24 cellular contexts compared by ENCODE assay signal in genomic region chr11:29161216-29161615, GRCh38.
DNase-seq lines count a peak whose midpoint lies in the region; FAIRE-seq and TF ChIP-seq lines count a peak whose summit lies in the region.
"Had no signal": no experiment of that assay in that cellular context is flagged by ENCODE, and none has a peak within 500 bp of the region (broad histone marks: within the 10 kb centered on the region; RNA-seq: fewer than 3 reads in every experiment).

No MANE protein-coding gene starts in this region.

- H3K4me3 Mint-ChIP-seq in type B pancreatic cell = no peak overlapping the region
- H3K4me3 Mint-ChIP-seq: activated CD4-positive, alpha-beta memory T cell treated with anti-CD3 and anti-CD28 coated beads for 36 hours; memory B cell; nephron; T-helper 1 cell treated with Interleukin-12 subunit alpha and Interleukin-12 subunit beta and Interleukin-4 antibody, amounts not matched to agents 30 μg/mL and 1 μg/mL, for 36 hours; WTC11 had no signal

- H3K27ac ChIP-seq in RWPE1 = no peak overlapping the region
- H3K27ac ChIP-seq: heart left ventricle, spleen had no signal

- no peak for TF ChIP-seq POLR2A in H54 (IDR thresholded peaks at IDR 0.05; ENCODE audit: low read depth, low read length)

- peaks cover 4% of the 10 kb centered on the region for H3K27me3 Mint-ChIP-seq in type B pancreatic cell
- H3K27me3 Mint-ChIP-seq: activated CD4-positive, alpha-beta memory T cell treated with anti-CD3 and anti-CD28 coated beads for 36 hours; memory B cell had no signal

- intact Hi-C loops in cardiac septum (cut with DNase I) = no loop called here

- TF ChIP-seq CTCF in RWPE1 (conservative IDR thresholded peaks at IDR 0.05; ENCODE audit: low read depth) (no peak), epithelial cell of esophagus (IDR thresholded peaks at IDR 0.05; ENCODE audit: insufficient read depth, low read depth, low read length, missing control alignments) (no peak), retinal pigment epithelial cell (conservative IDR thresholded peaks at IDR 0.05; ENCODE audit: low read depth, low read length) (no peak), type B pancreatic cell (conservative IDR thresholded peaks at IDR 0.05) (no peak)

- H3K27ac Mint-ChIP-seq in type B pancreatic cell = no peak overlapping the region
- H3K27ac Mint-ChIP-seq: activated CD4-positive, alpha-beta memory T cell treated with anti-CD3 and anti-CD28 coated beads for 36 hours; activated naive CD4-positive, alpha-beta T cell treated with anti-CD3 and anti-CD28 coated beads, Interleukin-2, amount 50 U/mL, for 72 hours; memory B cell; nephron; progenitor cell of endocrine pancreas; T-helper 1 cell treated with Interleukin-12 subunit alpha and Interleukin-12 subunit beta and Interleukin-4 antibody, amounts not matched to agents 30 μg/mL and 1 μg/mL, for 36 hours; WTC11 had no signal

- H3K9me3 Mint-ChIP-seq in type B pancreatic cell = no peaks in the 10 kb centered on the region
- H3K9me3 Mint-ChIP-seq: nephron; T-helper 1 cell treated with Interleukin-12 subunit alpha and Interleukin-12 subunit beta and Interleukin-4 antibody, amounts not matched to agents 30 μg/mL and 1 μg/mL, for 36 hours; WTC11 had no signal

- POLR2A ChIA-PET in RWPE1 (lab: Yijun Ruan, JAX; ENCODE audit: low non-redundant PET) = no interaction called here

- CTCF ChIA-PET in RWPE1 (lab: Yijun Ruan, JAX) = no interaction called here

- DNase-seq in H54 (ENCODE audit: insufficient read length, low spot score) (no peak), RWPE1 (ENCODE audit: low spot score) (peak; percentile 11), epithelial cell of esophagus (ENCODE audit: low read depth) (peak; percentile 71), retinal pigment epithelial cell (ENCODE audit: low read depth) (peak; percentile 59), amniotic stem cell (lab: John Stamatoyannopoulos, UW) (no peak), cardiac septum (ENCODE audit: low spot score) (no peak), type B pancreatic cell (ENCODE audit: extremely low spot score, unreplicated experiment) (no peak)
- DNase-seq: activated CD4-positive, alpha-beta memory T cell treated with anti-CD3 and anti-CD28 coated beads for 36 hours; activated T-cell treated with anti-CD3 and anti-CD28 coated beads, Interleukin-2, amount 50 U/mL, for 1 hour; BE2C; DMS153; heart left ventricle; NCI-H1694; NCI-H345; spleen; stimulated activated CD8-positive, alpha-beta memory T cell treated with anti-CD3 and anti-CD28 coated beads, Interleukin-4, amount 100 ng/mL, for 48 hours; substantia nigra had no signal

- no peak overlapping the region for H3K4me3 ChIP-seq in epithelial cell of esophagus (ENCODE audit: low read length)
- no peak overlapping the region for H3K4me3 ChIP-seq in retinal pigment epithelial cell (ENCODE audit: low read length)
- H3K4me3 ChIP-seq: heart left ventricle, spleen had no signal

- H3K4me1 Mint-ChIP-seq in type B pancreatic cell (ENCODE audit: unreplicated experiment) = peaks cover 9% of the 10 kb centered on the region
- H3K4me1 Mint-ChIP-seq: memory B cell had no signal

- H3K36me3 Mint-ChIP-seq in type B pancreatic cell = no peaks in the 10 kb centered on the region
- H3K36me3 Mint-ChIP-seq: activated CD4-positive, alpha-beta memory T cell treated with anti-CD3 and anti-CD28 coated beads for 36 hours; activated naive CD4-positive, alpha-beta T cell treated with anti-CD3 and anti-CD28 coated beads, Interleukin-2, amount 50 U/mL, for 72 hours; memory B cell; WTC11 had no signal

- FAIRE-seq in H54 (lab: Jason Lieb, UNC) = peak; percentile 86
- FAIRE-seq: islet of Langerhans had no signal

Comparison
In these comparisons a context has a peak if more than half of its experiments do, and no peak if none do; other contexts are left out.
1. DNase-seq: peak in RWPE1 (single experiment), epithelial cell of esophagus (single experiment) and retinal pigment epithelial cell (single experiment); none in H54 (single experiment), amniotic stem cell (single experiment), cardiac septum (single experiment) and type B pancreatic cell (single experiment).